ENCODE assay signal across 1 cellular context in genomic region chr20:62252342-62252966, GRCh38.
TF ChIP-seq lines count a peak whose summit lies in the region.

No MANE protein-coding gene starts in this region.

TF ChIP-seq in K562, 482 proteins besides CTCF, POLR2A, EP300 and RAD21:
- TF ChIP-seq ATF1 (CRISPR knock-in tag; IDR thresholded peaks at IDR 0.05) = no peak
- no peak for TF ChIP-seq ATF1 (tag; IDR thresholded peaks at IDR 0.05)
- peak; percentile 65; the same call in 1 of the 2 replicates for TF ChIP-seq ZBTB33 (CRISPR knock-in tag; IDR thresholded peaks at IDR 0.05)
